21 cellular contexts compared by ENCODE assay signal in genomic region chr2:172560721-172561120, GRCh38.
"Had no signal": no experiment of that assay in that cellular context is flagged by ENCODE, and none has a peak within 500 bp of the region (broad histone marks: within the 10 kb centered on the region; RNA-seq: fewer than 3 reads in every experiment).

No MANE protein-coding gene starts in this region.

- DNase-seq: activated CD4-positive, alpha-beta T cell treated with anti-CD3 and anti-CD28 coated beads, Interleukin-2, amount 50 U/mL, for 48 hours; activated gamma-delta T cell treated with Interleukin-2 at 50 U/mL for 16 hours; activated naive CD8-positive, alpha-beta T cell treated with anti-CD3 and anti-CD28 coated beads, Interleukin-2, amount 10 ng/mL, durations not matched to agents 7 days and 5 days; aorta; effector memory CD4-positive, alpha-beta T cell; foreskin fibroblast; left cardiac atrium; mesendoderm; natural killer cell; pancreas; stimulated activated CD4-positive, alpha-beta T cell treated with anti-CD3 and anti-CD28 coated beads, Interleukin-4, amount 100 ng/mL, for 24 hours; testis; upper lobe of left lung had no signal

- H3K4me3 Mint-ChIP-seq: activated naive CD8-positive, alpha-beta T cell treated with anti-CD3 and anti-CD28 coated beads, Interleukin-2, amount 10 ng/mL, durations not matched to agents 7 days and 5 days; activated T-helper 1 cell treated with anti-CD3 and anti-CD28 coated beads, Interleukin-12 subunit alpha, Interleukin-12 subunit beta, Interleukin-2, Interleukin-4 antibody, amounts not matched to agents 30 ng/mL and 10 ng/mL and 1 ng/mL, durations not matched to agents 14 hours and 24 hours and 36 hours; dendritic cell treated with granulocyte-macrophage colony-stimulating factor and Interleukin-4, amounts not matched to agents 40 ng/mL and 50 ng/mL, for 4 days; natural killer cell; stimulated activated effector memory CD8-positive, alpha-beta T cell treated with anti-CD3 and anti-CD28 coated beads, Interleukin-12 subunit alpha, Interleukin-12 subunit beta, amount 100 ng/mL, for 72 hours; T-helper 2 cell treated with Interferon-gamma antibody and Interleukin-4, amounts not matched to agents 5 μg/mL and 100 μg/mL, for 36 hours had no signal

- H3K27me3 Mint-ChIP-seq: activated naive CD8-positive, alpha-beta T cell treated with anti-CD3 and anti-CD28 coated beads, Interleukin-2, amount 10 ng/mL, durations not matched to agents 7 days and 5 days; dendritic cell treated with granulocyte-macrophage colony-stimulating factor and Interleukin-4, amounts not matched to agents 40 ng/mL and 50 ng/mL, for 4 days had no signal

- ATAC-seq: natural killer cell; pancreas; sciatic nerve; stimulated activated effector memory CD8-positive, alpha-beta T cell treated with anti-CD3 and anti-CD28 coated beads, Interleukin-12 subunit alpha, Interleukin-12 subunit beta, amount 100 ng/mL, for 72 hours had no signal

- H3K36me3 Mint-ChIP-seq: natural killer cell had no signal

- H3K9me3 ChIP-seq: neutrophil, pancreas, testis, upper lobe of left lung had no signal

- H3K27ac ChIP-seq: epithelial cell of prostate, neutrophil, pancreas, testis, upper lobe of left lung had no signal

- FAIRE-seq: pancreas, TTC549 had no signal

- H3K27ac Mint-ChIP-seq: activated naive CD8-positive, alpha-beta T cell treated with anti-CD3 and anti-CD28 coated beads, Interleukin-2, amount 10 ng/mL, durations not matched to agents 7 days and 5 days; activated T-helper 1 cell treated with anti-CD3 and anti-CD28 coated beads, Interleukin-12 subunit alpha, Interleukin-12 subunit beta, Interleukin-2, Interleukin-4 antibody, amounts not matched to agents 30 ng/mL and 10 ng/mL and 1 ng/mL, durations not matched to agents 14 hours and 24 hours and 36 hours; dendritic cell treated with granulocyte-macrophage colony-stimulating factor and Interleukin-4, amounts not matched to agents 40 ng/mL and 50 ng/mL, for 4 days; natural killer cell; stimulated activated effector memory CD8-positive, alpha-beta T cell treated with anti-CD3 and anti-CD28 coated beads, Interleukin-12 subunit alpha, Interleukin-12 subunit beta, amount 100 ng/mL, for 72 hours; T-helper 2 cell treated with Interferon-gamma antibody and Interleukin-4, amounts not matched to agents 5 μg/mL and 100 μg/mL, for 36 hours had no signal

- H3K9me3 Mint-ChIP-seq: activated naive CD8-positive, alpha-beta T cell treated with anti-CD3 and anti-CD28 coated beads, Interleukin-2, amount 10 ng/mL, durations not matched to agents 7 days and 5 days; activated T-helper 1 cell treated with anti-CD3 and anti-CD28 coated beads, Interleukin-12 subunit alpha, Interleukin-12 subunit beta, Interleukin-2, Interleukin-4 antibody, amounts not matched to agents 30 ng/mL and 10 ng/mL and 1 ng/mL, durations not matched to agents 14 hours and 24 hours and 36 hours; dendritic cell treated with granulocyte-macrophage colony-stimulating factor and Interleukin-4, amounts not matched to agents 40 ng/mL and 50 ng/mL, for 4 days; natural killer cell; stimulated activated effector memory CD8-positive, alpha-beta T cell treated with anti-CD3 and anti-CD28 coated beads, Interleukin-12 subunit alpha, Interleukin-12 subunit beta, amount 100 ng/mL, for 72 hours; T-helper 2 cell treated with Interferon-gamma antibody and Interleukin-4, amounts not matched to agents 5 μg/mL and 100 μg/mL, for 36 hours had no signal

- H3K4me3 ChIP-seq: pancreas, testis, upper lobe of left lung had no signal

- H3K27me3 ChIP-seq: neutrophil, pancreas, testis, upper lobe of left lung had no signal
